8 cellular contexts compared by ENCODE assay signal in genomic region chrX:106168107-106168506, GRCh38. TPM values are rescaled to one million over a fixed set of nuclear protein-coding genes. Genes with fewer than 3 reads are reported as not detected.
DNase-seq lines count a peak whose midpoint lies in the region; ATAC-seq, FAIRE-seq and TF ChIP-seq lines count a peak whose summit lies in the region.
"Had no signal": no experiment of that assay in that cellular context is flagged by ENCODE, and none has a peak within 500 bp of the region (broad histone marks: within the 10 kb centered on the region; RNA-seq: fewer than 3 reads in every experiment).

PWWP3B (plus strand) TSS chrX:106168305; CDS start chrX:106205433, 37,128 bp downstream.

- TF ChIP-seq EP300 in gastroesophageal sphincter (IDR thresholded peaks at IDR 0.05), result no peak

- H3K4me1 ChIP-seq in testis (no peaks in the 10 kb centered on the region), gastroesophageal sphincter (no peaks in the 10 kb centered on the region)

- H3K4me3 ChIP-seq in bronchial epithelial cell (ENCODE audit: low read depth, low read length) (peak within 1 kb of the TSS; percentile 1), testis (peak within 1 kb of the TSS; percentile 34 to 62), gastroesophageal sphincter (no peak within 1 kb of the TSS)
- H3K4me3 ChIP-seq: lung had no signal

- no peak for FAIRE-seq in bronchial epithelial cell (lab: Jason Lieb, UNC)

- DNase-seq in NCI-H1105 treated with DMSO at 0.1 percent for 48 hours (lab: John Stamatoyannopoulos, UW) (peak; percentile 28), bronchial epithelial cell (ENCODE audit: low read depth) (peak; percentile 57), kidney tubule cell (ENCODE audit: low spot score) (peak; percentile 64), testis (peak; percentile 90), SW 1271 (lab: John Stamatoyannopoulos, UW) (no peak)
- DNase-seq in activated CD4-positive, CD25-positive, alpha-beta regulatory T cell (lab: John Stamatoyannopoulos, UW), result no peak

- no peaks in the 10 kb centered on the region for H3K27me3 ChIP-seq in bronchial epithelial cell (ENCODE audit: control insufficient read depth, insufficient read depth, low read length)
- H3K27me3 ChIP-seq in testis, result no peaks in the 10 kb centered on the region
- no peaks in the 10 kb centered on the region for H3K27me3 ChIP-seq in gastroesophageal sphincter

- intact Hi-C loops in testis (cut with DNase I; ENCODE audit: low total_unique reads), result no loop called here

- H3K36me3 ChIP-seq in bronchial epithelial cell (ENCODE audit: control insufficient read depth, insufficient read depth, low read length), result no peaks in the 10 kb centered on the region
- no peaks in the 10 kb centered on the region for H3K36me3 ChIP-seq in testis (ENCODE audit: low read depth, missing control alignments)
- no peaks in the 10 kb centered on the region for H3K36me3 ChIP-seq in gastroesophageal sphincter

- TF ChIP-seq CTCF in bronchial epithelial cell (IDR thresholded peaks at IDR 0.05; ENCODE audit: insufficient read depth, low read length, severe bottlenecking) (no peak), testis (IDR thresholded peaks at IDR 0.05) (no peak), gastroesophageal sphincter (IDR thresholded peaks at IDR 0.05) (no peak)

- no peak for ATAC-seq in gastroesophageal sphincter

- H3K9me3 ChIP-seq in testis (no peaks in the 10 kb centered on the region), gastroesophageal sphincter (no peaks in the 10 kb centered on the region)

- peak; percentile 54 for TF ChIP-seq POLR2A in testis (IDR thresholded peaks at IDR 0.05)
- no peak for TF ChIP-seq POLR2A in gastroesophageal sphincter (IDR thresholded peaks at IDR 0.05)

- 1 to 3% methylated on average over 14 of the region's 14 CpGs for WGBS in testis, 2 donors
- 25 to 42% methylated on average over 4 to 8 of the region's 14 CpGs for WGBS in gastroesophageal sphincter (ENCODE audit: low coverage in 1 of 2), 2 donors

- H3K27ac ChIP-seq in testis, result peak within 1 kb of the TSS; percentile 59 to 74
- no peak within 1 kb of the TSS for H3K27ac ChIP-seq in gastroesophageal sphincter

RNA-seq across cellular contexts. Expression of gene PWWP3B, which starts in this region (rescaled TPM):
- total RNA-seq in bronchial epithelial cell (under 0.01 and 0.64 TPM in 2 replicates), testis (10 to 100 TPM; 60.9 to 85.8 TPM), gastroesophageal sphincter (1 to 10 TPM in 1 of 4 donors, not detected in 3; 1.1 TPM)
- 22.3 TPM for polyA plus RNA-seq in testis (ENCODE audit: insufficient read depth, low read depth, low replicate concordance)

Comparison
In these comparisons a context has a peak if more than half of its experiments do, and no peak if none do; other contexts are left out.
1. RNA of gene PWWP3B (total RNA-seq): 60.9 to 85.8 TPM in testis; 1.1 TPM in gastroesophageal sphincter and under 0.01 to 0.64 TPM in bronchial epithelial cell; every median in the first group is over 10 times any median in the second.
2. Peak in DNase-seq and H3K4me3 ChIP-seq in bronchial epithelial cell; RNA of the gene not detected or under 1 TPM.
3. DNase-seq: peak in NCI-H1105 treated with DMSO at 0.1 percent for 48 hours (single experiment), kidney tubule cell (single experiment) and testis (single experiment); none in SW 1271 (0 of 2) and activated CD4-positive, CD25-positive, alpha-beta regulatory T cell (0 of 4).
4. H3K4me3 ChIP-seq: peak in testis (2 of 2); none in gastroesophageal sphincter (0 of 2).
5. H3K27ac ChIP-seq: peak in testis (2 of 2); none in gastroesophageal sphincter (0 of 4).